17 cellular contexts compared by ENCODE assay signal in the genomic region with DNA sequence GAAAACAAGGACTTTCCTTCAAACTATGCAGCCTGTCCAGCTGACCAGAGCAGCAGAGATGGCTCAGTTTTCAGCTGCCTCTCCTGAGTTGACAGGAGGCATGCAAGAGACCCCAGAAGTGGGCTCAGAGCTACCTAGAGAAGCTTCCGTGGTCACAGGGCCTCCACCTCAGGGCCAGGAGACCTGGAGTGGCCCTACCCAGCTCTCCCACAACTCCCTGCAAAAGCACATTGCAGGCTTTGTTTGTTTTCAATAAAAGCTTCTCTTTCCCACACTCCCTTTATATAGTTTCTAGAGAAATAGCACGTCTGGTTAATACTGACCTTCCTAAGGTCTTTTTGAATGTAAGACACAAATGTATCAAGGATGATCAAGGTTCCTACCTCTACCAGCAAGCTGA. TPM values are rescaled to one million over a fixed set of nuclear protein-coding genes. Genes with fewer than 3 reads are reported as not detected.
DNase-seq lines count a peak whose midpoint lies in the region; ATAC-seq and TF ChIP-seq lines count a peak whose summit lies in the region.
"Had no signal": no experiment of that assay in that cellular context is flagged by ENCODE, and none has a peak within 500 bp of the region (broad histone marks: within the 10 kb centered on the region; RNA-seq: fewer than 3 reads in every experiment).

No MANE protein-coding gene starts in this region.

- no peak for TF ChIP-seq CTCF in neural crest cell (conservative IDR thresholded peaks at IDR 0.05)

- H3K4me3 Mint-ChIP-seq in activated naive CD8-positive, alpha-beta T cell: peak overlapping the region; percentile 9
- H3K4me3 Mint-ChIP-seq in activated naive CD8-positive, alpha-beta T cell treated with anti-CD3 and anti-CD28 coated beads for 36 hours: no peak overlapping the region
- peak overlapping the region; percentile 78 for H3K4me3 Mint-ChIP-seq in neural crest cell

- H3K79me2 ChIP-seq in Karpas-422 (ENCODE audit: low read length): no peaks in the 10 kb centered on the region

- H3K27me3 Mint-ChIP-seq in activated naive CD8-positive, alpha-beta T cell: peaks cover 27% of the 10 kb centered on the region
- peaks cover 58% of the 10 kb centered on the region for H3K27me3 Mint-ChIP-seq in activated naive CD8-positive, alpha-beta T cell treated with anti-CD3 and anti-CD28 coated beads for 36 hours
- peaks cover 45% of the 10 kb centered on the region for H3K27me3 Mint-ChIP-seq in neural crest cell (ENCODE audit: low read depth)

- no peak overlapping the region for H3K4me3 ChIP-seq in Karpas-422 (ENCODE audit: low read length)
- H3K4me3 ChIP-seq: HAP-1 had no signal

- H3K36me3 ChIP-seq in Karpas-422 (ENCODE audit: insufficient read depth, low read length): no peaks in the 10 kb centered on the region
- H3K36me3 ChIP-seq: HAP-1 had no signal

- H3K36me3 Mint-ChIP-seq in activated naive CD8-positive, alpha-beta T cell: peaks cover 3% of the 10 kb centered on the region
- no peaks in the 10 kb centered on the region for H3K36me3 Mint-ChIP-seq in activated naive CD8-positive, alpha-beta T cell treated with anti-CD3 and anti-CD28 coated beads for 36 hours
- H3K36me3 Mint-ChIP-seq in neural crest cell (ENCODE audit: low read depth): no peaks in the 10 kb centered on the region
- H3K36me3 Mint-ChIP-seq: CD8-positive, alpha-beta T cell had no signal

- no peaks in the 10 kb centered on the region for H3K9me2 ChIP-seq in Karpas-422 (replicated peaks; ENCODE audit: insufficient read depth, low read length)

- no peak overlapping the region for H3K27ac ChIP-seq in Karpas-422 (ENCODE audit: low read length)
- H3K27ac ChIP-seq: 22Rv1, HL-60 had no signal

- H3K9ac ChIP-seq in Karpas-422 (ENCODE audit: low read length): no peak overlapping the region

- no peaks in the 10 kb centered on the region for H3K27me3 ChIP-seq in Karpas-422 (ENCODE audit: low read length)

- peak; percentile 83 for ATAC-seq in left colon
- ATAC-seq: CD8-positive, alpha-beta T cell had no signal

- no peaks in the 10 kb centered on the region for H3K4me1 ChIP-seq in Karpas-422 (ENCODE audit: low read length)
- H3K4me1 ChIP-seq: HAP-1 had no signal

- no peak overlapping the region for H2AFZ ChIP-seq in Karpas-422 (ENCODE audit: low read length)

- no peaks in the 10 kb centered on the region for H3K9me3 ChIP-seq in Karpas-422 (ENCODE audit: low read length)
- H3K9me3 ChIP-seq: HAP-1 had no signal

- H3K27ac Mint-ChIP-seq in activated naive CD8-positive, alpha-beta T cell: no peak overlapping the region
- H3K27ac Mint-ChIP-seq in activated naive CD8-positive, alpha-beta T cell treated with anti-CD3 and anti-CD28 coated beads for 36 hours: no peak overlapping the region
- H3K27ac Mint-ChIP-seq in neural crest cell (ENCODE audit: unreplicated experiment): no peak overlapping the region
- H3K27ac Mint-ChIP-seq: CD14-positive monocyte; CD8-positive, alpha-beta T cell had no signal

- no peaks in the 10 kb centered on the region for H4K20me1 ChIP-seq in Karpas-422 (ENCODE audit: insufficient read depth, low read depth, low read length)

- no peak for DNase-seq in activated naive CD8-positive, alpha-beta T cell treated with anti-CD3 and anti-CD28 coated beads for 36 hours
- no peak for DNase-seq in left colon
- DNase-seq in neural crest cell (ENCODE audit: low read depth, low spot score): no peak
- no peak for DNase-seq in Karpas-422
- no peak for DNase-seq in T-helper 1 cell
- DNase-seq in activated naive CD4-positive, alpha-beta T cell treated with Interleukin-2 at 50 U/mL for 16 hours: no peak
- DNase-seq: CD8-positive, alpha-beta T cell; COR-L47; DMS153; DMS79 treated with DMSO at 0.1 percent for 48 hours; EL; GOT3 had no signal

- H3K4me1 Mint-ChIP-seq in activated naive CD8-positive, alpha-beta T cell (ENCODE audit: low read depth): peaks cover 14% of the 10 kb centered on the region
- H3K4me1 Mint-ChIP-seq in activated naive CD8-positive, alpha-beta T cell treated with anti-CD3 and anti-CD28 coated beads for 36 hours: peaks cover 9% of the 10 kb centered on the region
- H3K4me1 Mint-ChIP-seq in neural crest cell: peaks cover 17% of the 10 kb centered on the region

- no peak overlapping the region for H3K4me2 ChIP-seq in Karpas-422 (ENCODE audit: low read depth, low read length, poor library complexity, severe bottlenecking)

- intact Hi-C loops in left colon (cut with DNase I, micrococcal nuclease): loop anchor here in 1 of 2 donors (10.0 kb wide), 1 partner anchor 215 kb away; no protein-coding TSS in a partner anchor

- no peaks in the 10 kb centered on the region for H3K9me3 Mint-ChIP-seq in activated naive CD8-positive, alpha-beta T cell (ENCODE audit: low read depth)
- no peaks in the 10 kb centered on the region for H3K9me3 Mint-ChIP-seq in activated naive CD8-positive, alpha-beta T cell treated with anti-CD3 and anti-CD28 coated beads for 36 hours
- no peaks in the 10 kb centered on the region for H3K9me3 Mint-ChIP-seq in neural crest cell
- H3K9me3 Mint-ChIP-seq: CD8-positive, alpha-beta T cell had no signal

RNA-seq across cellular contexts. Expression of gene RRAGC, which starts 40.1 kb away (rescaled TPM):
- total RNA-seq in activated naive CD8-positive, alpha-beta T cell treated with anti-CD3 and anti-CD28 coated beads for 36 hours: 10 to 100 TPM; 10.0 to 10.1 TPM
- 10 to 100 TPM; 30.7 to 37.9 TPM for total RNA-seq in left colon
- 21.0 and 24.1 TPM in 2 replicates for total RNA-seq in neural crest cell
- 11.3 and 18.3 TPM in 2 replicates for total RNA-seq in Karpas-422 (2014; rRNA removed; shearing (Covaris generic); ENCODE audit: low replicate concordance)

RNA-seq across cellular contexts. Expression of gene MYCBP, which starts 53.6 kb away (rescaled TPM):
- 10 to 100 TPM; 45.6 to 49.1 TPM for total RNA-seq in activated naive CD8-positive, alpha-beta T cell treated with anti-CD3 and anti-CD28 coated beads for 36 hours
- total RNA-seq in left colon (10 to 100 TPM; 32.7 to 39.3 TPM), neural crest cell (15.0 and 20.7 TPM in 2 replicates)
- 9.2 and 25.1 TPM in 2 replicates for total RNA-seq in Karpas-422 (2014; rRNA removed; shearing (Covaris generic); ENCODE audit: low replicate concordance)
